8 cellular contexts compared by ENCODE assay signal in genomic region chr13:23578411-23579071, GRCh38. TPM values are rescaled to one million over a fixed set of nuclear protein-coding genes. Genes with fewer than 3 reads are reported as not detected.
DNase-seq lines count a peak whose midpoint lies in the region; ATAC-seq lines count a peak whose summit lies in the region.

No MANE protein-coding gene starts in this region.

- no peaks in the 10 kb centered on the region for H3K9me3 ChIP-seq in mesenchymal stem cell (ENCODE audit: control insufficient read depth, low read length)

- H4K91ac ChIP-seq in mesenchymal stem cell (ENCODE audit: low read length): no peak overlapping the region

- H3K36me3 ChIP-seq in mesenchymal stem cell (ENCODE audit: control insufficient read depth in 1 of 2, insufficient read depth in 2 of 2, low read depth in 1 of 2, low read length in 2 of 2): no peaks in the 10 kb centered on the region

- 6% methylated on average over 29 of the region's 42 CpGs for WGBS in mesenchymal stem cell

- H3K27ac ChIP-seq in mesenchymal stem cell (ENCODE audit: low read length, poor library complexity, severe bottlenecking): peak overlapping the region; percentile 78

- H3K4me3 ChIP-seq in mesenchymal stem cell (ENCODE audit: insufficient read depth in 1 of 2, low read depth in 1 of 2, low read length in 2 of 2): peak overlapping the region; percentile 88 to 91

- H2BK12ac ChIP-seq in mesenchymal stem cell (ENCODE audit: low read length in 2 of 2): peak overlapping the region in 1 of 2 experiments; percentile 67

- peak; percentile 63 for ATAC-seq in HG02943 (IDR thresholded peaks at IDR 0.05; ENCODE audit: low read depth, unreplicated experiment)

- peak overlapping the region in 1 of 2 experiments; percentile 62 for H3K4ac ChIP-seq in mesenchymal stem cell (ENCODE audit: low read depth in 1 of 2, low read length in 2 of 2)

- peaks cover 0 to 28% of the 10 kb centered on the region in 2 experiments for H3K27me3 ChIP-seq in mesenchymal stem cell (ENCODE audit: control insufficient read depth in 1 of 2, insufficient read depth in 1 of 2, low read length in 2 of 2)

- H3K18ac ChIP-seq in mesenchymal stem cell (ENCODE audit: low read depth in 1 of 2, low read length in 2 of 2): peak overlapping the region in 1 of 2 experiments; percentile 64

- H3K23ac ChIP-seq in mesenchymal stem cell (ENCODE audit: low read length in 2 of 2): no peak overlapping the region

- peaks cover 5% of the 10 kb centered on the region for H3K79me1 ChIP-seq in mesenchymal stem cell (replicated peaks; ENCODE audit: low read length, poor library complexity, severe bottlenecking)

- H3K9ac ChIP-seq in mesenchymal stem cell (ENCODE audit: low read length): peak overlapping the region; percentile 74

- no peak overlapping the region for H2BK15ac ChIP-seq in mesenchymal stem cell (ENCODE audit: low read depth, poor library complexity, severe bottlenecking)

- peaks cover 5% of the 10 kb centered on the region for H3K4me1 ChIP-seq in mesenchymal stem cell (ENCODE audit: control insufficient read depth, insufficient read depth, low read depth, low read length)

- H2BK5ac ChIP-seq in mesenchymal stem cell (ENCODE audit: low read depth, low read length, poor library complexity, severe bottlenecking): peak overlapping the region; percentile 1

- no peak overlapping the region for H2BK120ac ChIP-seq in mesenchymal stem cell (ENCODE audit: low read depth, low read length)

- no peak overlapping the region for H4K8ac ChIP-seq in mesenchymal stem cell (ENCODE audit: low read length)

- no peak overlapping the region for H3K14ac ChIP-seq in mesenchymal stem cell (ENCODE audit: low read length in 2 of 2)

- peak overlapping the region; percentile 84 for H3K4me2 ChIP-seq in mesenchymal stem cell (ENCODE audit: low read length, poor library complexity, severe bottlenecking)

- DNase-seq in NCI-H345 (lab: John Stamatoyannopoulos, UW) (peak; percentile 67), NCI-H345 treated with DMSO at 0.1 percent for 48 hours (lab: John Stamatoyannopoulos, UW; ENCODE audit: unreplicated experiment) (no peak), NCI-H510A (lab: John Stamatoyannopoulos, UW) (peak; percentile 66), mesenchymal stem cell (peak; percentile 61)
- DNase-seq in activated CD4-positive, alpha-beta T cell treated with anti-CD3 and anti-CD28 coated beads, Interleukin-2, amount 50 U/mL, for 1 hour: peak; percentile 57
- DNase-seq in effector CD8-positive, alpha-beta T cell (lab: John Stamatoyannopoulos, UW): peak; percentile 36
- DNase-seq in stimulated activated CD8-positive, alpha-beta memory T cell treated with anti-CD3 and anti-CD28 coated beads, Interleukin-12 subunit alpha, Interleukin-12 subunit beta, amount 100 ng/mL, for 4 hours (ENCODE audit: low read depth): peak; percentile 29

- no peak overlapping the region for H2AK5ac ChIP-seq in mesenchymal stem cell (ENCODE audit: low read length, severe bottlenecking)

- peak overlapping the region; percentile 98 for H2AFZ ChIP-seq in mesenchymal stem cell (ENCODE audit: low read depth, low read length)

RNA-seq across cellular contexts. Expression of gene TNFRSF19, which starts 8.3 kb away (rescaled TPM):
- polyA plus RNA-seq in mesenchymal stem cell (2013, experiment 1 of 2): 0.91 TPM
- polyA plus RNA-seq in mesenchymal stem cell (2013, experiment 2 of 2): 1.1 TPM
